15 cellular contexts compared by ENCODE assay signal in genomic region chr11:104837969-104838639, GRCh38.
DNase-seq lines count a peak whose midpoint lies in the region; ATAC-seq, FAIRE-seq and TF ChIP-seq lines count a peak whose summit lies in the region.
"Had no signal": no experiment of that assay in that cellular context is flagged by ENCODE, and none has a peak within 500 bp of the region (broad histone marks: within the 10 kb centered on the region; RNA-seq: fewer than 3 reads in every experiment).

No MANE protein-coding gene starts in this region.

- H3K36me3 Mint-ChIP-seq in activated B cell treated with CpG ODN at 0.5 μM for 24 hours (ENCODE audit: low read depth) (no peaks in the 10 kb centered on the region), naive B cell (peaks cover 0 to 11% of the 10 kb centered on the region in 2 donors)
- no peaks in the 10 kb centered on the region for H3K36me3 Mint-ChIP-seq in activated T-cell treated with anti-CD3 and anti-CD28 coated beads, Interleukin-2, amount 50 U/mL, for 24 hours (ENCODE audit: low read depth)
- H3K36me3 Mint-ChIP-seq: CD8-positive, alpha-beta T cell had no signal

- TF ChIP-seq CTCF in activated B cell treated with CpG ODN at 0.5 μM for 24 hours (IDR thresholded peaks at IDR 0.05): no peak

- CTCF ChIA-PET in activated B cell treated with CpG ODN at 0.5 μM for 24 hours (lab: Charles Lee): interaction anchor here (1.2 kb wide), 1 partner anchor 38 kb away, joined by 3 read pairs; no protein-coding TSS in a partner anchor

- H3K4me3 Mint-ChIP-seq in activated B cell treated with CpG ODN at 0.5 μM for 24 hours (peak overlapping the region; percentile 61), naive B cell (peak overlapping the region; percentile 4 to 81 (median 56))
- no peak overlapping the region for H3K4me3 Mint-ChIP-seq in activated T-cell treated with anti-CD3 and anti-CD28 coated beads, Interleukin-2, amount 50 U/mL, for 24 hours
- H3K4me3 Mint-ChIP-seq: CD14-positive monocyte; CD8-positive, alpha-beta T cell had no signal

- DNase-seq in GM12891 (ENCODE audit: insufficient read length, low spot score) (no peak), activated B cell treated with CpG ODN at 0.5 μM for 24 hours (no peak), naive B cell (peak; percentile 11)
- DNase-seq in activated T-cell treated with anti-CD3 and anti-CD28 coated beads, Interleukin-2, amount 50 U/mL, for 24 hours: no peak
- DNase-seq: CD8-positive, alpha-beta T cell; COR-L47; DMS153; DMS79 treated with DMSO at 0.1 percent for 48 hours; GDM1; GOT3; KBM-7 had no signal

- POLR2A ChIA-PET in activated B cell treated with CpG ODN at 0.5 μM for 24 hours (lab: Charles Lee): no interaction called here

- no peak for TF ChIP-seq POLR2A in GM12891 (IDR thresholded peaks at IDR 0.05; ENCODE audit: low read depth, low read length)

- H3K9me3 Mint-ChIP-seq in activated B cell treated with CpG ODN at 0.5 μM for 24 hours: peaks cover 12% of the 10 kb centered on the region
- peaks cover 0 to 22% (median 8%) of the 10 kb centered on the region in 7 donors for H3K9me3 Mint-ChIP-seq in naive B cell
- peaks cover 11% of the 10 kb centered on the region for H3K9me3 Mint-ChIP-seq in activated T-cell treated with anti-CD3 and anti-CD28 coated beads, Interleukin-2, amount 50 U/mL, for 24 hours

- H3K27me3 Mint-ChIP-seq in activated B cell treated with CpG ODN at 0.5 μM for 24 hours (no peaks in the 10 kb centered on the region), naive B cell (no peaks in the 10 kb centered on the region)
- H3K27me3 Mint-ChIP-seq in activated T-cell treated with anti-CD3 and anti-CD28 coated beads, Interleukin-2, amount 50 U/mL, for 24 hours: no peaks in the 10 kb centered on the region

- no peak overlapping the region for H3K27ac Mint-ChIP-seq in activated B cell treated with CpG ODN at 0.5 μM for 24 hours
- H3K27ac Mint-ChIP-seq in naive B cell: peak overlapping the region in 4 of 6 donors; percentile 22 to 51 (median 29)
- no peak overlapping the region for H3K27ac Mint-ChIP-seq in activated T-cell treated with anti-CD3 and anti-CD28 coated beads, Interleukin-2, amount 50 U/mL, for 24 hours
- H3K27ac Mint-ChIP-seq: CD14-positive monocyte; CD8-positive, alpha-beta T cell had no signal

- peak; percentile 94 for ATAC-seq in activated B cell treated with CpG ODN at 0.5 μM for 24 hours (ENCODE audit: low read depth)
- ATAC-seq in naive B cell (ENCODE audit: low read depth in 2 of 2): peak; percentile 86 to 93
- no peak for ATAC-seq in GM21447 (IDR thresholded peaks at IDR 0.05; ENCODE audit: unreplicated experiment)
- no peak for ATAC-seq in GM18520 (IDR thresholded peaks at IDR 0.05; ENCODE audit: unreplicated experiment)
- ATAC-seq: CD8-positive, alpha-beta T cell had no signal

- H3K4me1 Mint-ChIP-seq in activated B cell treated with CpG ODN at 0.5 μM for 24 hours: peaks cover 27% of the 10 kb centered on the region
- peaks cover 17 to 35% (median 33%) of the 10 kb centered on the region in 3 donors for H3K4me1 Mint-ChIP-seq in naive B cell
- no peaks in the 10 kb centered on the region for H3K4me1 Mint-ChIP-seq in activated T-cell treated with anti-CD3 and anti-CD28 coated beads, Interleukin-2, amount 50 U/mL, for 24 hours (ENCODE audit: low read depth)

- peak; percentile 45 for FAIRE-seq in GM12891 (lab: Jason Lieb, UNC)
- FAIRE-seq: D721Med had no signal

- intact Hi-C loops in activated B cell treated with CpG ODN at 0.5 μM for 24 hours (cut with micrococcal nuclease): loop anchor here (2.0 kb wide), 3 partner anchors 15 to 39 kb away; no protein-coding TSS in a partner anchor

TF ChIP-seq in GM12891, 5 proteins besides CTCF, POLR2A, EP300 and RAD21:
- TF ChIP-seq SPI1 (IDR thresholded peaks at IDR 0.05; ENCODE audit: low read depth, low read length) (no peak), TAF1 (IDR thresholded peaks at IDR 0.05; ENCODE audit: low read depth, low read length) (no peak), POLR2AphosphoS5 (IDR thresholded peaks at IDR 0.05; ENCODE audit: low read depth, low read length) (no peak), PAX5 (IDR thresholded peaks at IDR 0.05; ENCODE audit: insufficient read depth, low read length, severe bottlenecking) (no peak), POU2F2 (IDR thresholded peaks at IDR 0.05; ENCODE audit: low read depth, low read length) (no peak)

Comparison
In these comparisons a context has a peak if more than half of its experiments do, and no peak if none do; other contexts are left out.
1. ATAC-seq: peak in activated B cell treated with CpG ODN at 0.5 μM for 24 hours (single experiment) and naive B cell (2 of 2); none in GM21447 (single experiment) and GM18520 (single experiment).
2. H3K27ac Mint-ChIP-seq: peak in naive B cell (4 of 6); none in activated B cell treated with CpG ODN at 0.5 μM for 24 hours (single experiment) and activated T-cell treated with anti-CD3 and anti-CD28 coated beads, Interleukin-2, amount 50 U/mL, for 24 hours (single experiment).